19 cellular contexts compared by ENCODE assay signal in genomic region chrX:39922497-39922896, GRCh38.
DNase-seq lines count a peak whose midpoint lies in the region; ATAC-seq and TF ChIP-seq lines count a peak whose summit lies in the region.
"Had no signal": no experiment of that assay in that cellular context is flagged by ENCODE, and none has a peak within 500 bp of the region (broad histone marks: within the 10 kb centered on the region; RNA-seq: fewer than 3 reads in every experiment).

No MANE protein-coding gene starts in this region.

- H3K27ac ChIP-seq in C4-2B (peak overlapping the region; percentile 25), VCaP (peak overlapping the region; percentile 53), spleen (no peak overlapping the region)
- H3K27ac ChIP-seq: BLaER1 treated with 17β-estradiol and CSF1 and Interleukin-3, amounts not matched to agents 10 nM and 100 nM had no signal

- no peaks in the 10 kb centered on the region for H3K4me1 ChIP-seq in spleen
- H3K4me1 ChIP-seq: BLaER1 treated with 17β-estradiol and CSF1 and Interleukin-3, amounts not matched to agents 10 nM and 100 nM had no signal

- CTCF ChIA-PET in activated naive CD4-positive, alpha-beta T cell treated with anti-CD3 and anti-CD28 coated beads, Interleukin-2, amount 10 ng/mL, durations not matched to agents 7 days and 5 days (lab: Charles Lee): no interaction called here

- no peak overlapping the region for H3K4me3 Mint-ChIP-seq in activated naive CD4-positive, alpha-beta T cell treated with anti-CD3 and anti-CD28 coated beads, Interleukin-2, amount 50 U/mL, for 24 hours
- H3K4me3 Mint-ChIP-seq in activated naive CD4-positive, alpha-beta T cell treated with anti-CD3 and anti-CD28 coated beads, Interleukin-2, amount 10 ng/mL, durations not matched to agents 7 days and 5 days: no peak overlapping the region
- H3K4me3 Mint-ChIP-seq: B cell; CD4-positive, CD25-positive, alpha-beta regulatory T cell; CD8-positive, alpha-beta memory T cell; HFFc6 had no signal

- no peak for DNase-seq in activated naive CD4-positive, alpha-beta T cell treated with anti-CD3 and anti-CD28 coated beads, Interleukin-2, amount 10 ng/mL, durations not matched to agents 7 days and 5 days
- DNase-seq in spleen (no peak), GDM1 (lab: John Stamatoyannopoulos, UW) (no peak)
- DNase-seq: 8988T; CD4-positive, CD25-positive, alpha-beta regulatory T cell; CD8-positive, alpha-beta memory T cell; DMS79 treated with DMSO at 0.1 percent for 48 hours; GOT3; H7; HFFc6; IMR-90 had no signal

- no peaks in the 10 kb centered on the region for H3K36me3 ChIP-seq in spleen
- H3K36me3 ChIP-seq: BLaER1 treated with 17β-estradiol and CSF1 and Interleukin-3, amounts not matched to agents 10 nM and 100 nM had no signal

- no peaks in the 10 kb centered on the region for H3K9me3 ChIP-seq in spleen

- H3K9me3 Mint-ChIP-seq in activated naive CD4-positive, alpha-beta T cell treated with anti-CD3 and anti-CD28 coated beads, Interleukin-2, amount 50 U/mL, for 24 hours: no peaks in the 10 kb centered on the region
- H3K9me3 Mint-ChIP-seq in activated naive CD4-positive, alpha-beta T cell treated with anti-CD3 and anti-CD28 coated beads, Interleukin-2, amount 10 ng/mL, durations not matched to agents 7 days and 5 days: no peaks in the 10 kb centered on the region
- H3K9me3 Mint-ChIP-seq: CD4-positive, CD25-positive, alpha-beta regulatory T cell; CD8-positive, alpha-beta memory T cell; HFFc6 had no signal

- no peaks in the 10 kb centered on the region for H3K27me3 ChIP-seq in spleen (replicated peaks in 1 of 7)
- H3K27me3 ChIP-seq: BLaER1 treated with 17β-estradiol and CSF1 and Interleukin-3, amounts not matched to agents 10 nM and 100 nM had no signal

- WGBS in spleen, 5 donors: 61 to 83% (median 78%) methylated on average over 2 of the region's 2 CpGs

- intact Hi-C loops in spleen (cut with DNase I; ENCODE audit: low total_unique reads): no loop called here

- no peak overlapping the region for H3K4me3 ChIP-seq in spleen
- H3K4me3 ChIP-seq: BLaER1 treated with 17β-estradiol and CSF1 and Interleukin-3, amounts not matched to agents 10 nM and 100 nM; GM12878 had no signal

- peak overlapping the region; percentile 65 for H3K27ac Mint-ChIP-seq in activated naive CD4-positive, alpha-beta T cell treated with anti-CD3 and anti-CD28 coated beads, Interleukin-2, amount 50 U/mL, for 24 hours
- no peak overlapping the region for H3K27ac Mint-ChIP-seq in activated naive CD4-positive, alpha-beta T cell treated with anti-CD3 and anti-CD28 coated beads, Interleukin-2, amount 10 ng/mL, durations not matched to agents 7 days and 5 days
- H3K27ac Mint-ChIP-seq: B cell; CD4-positive, CD25-positive, alpha-beta regulatory T cell; HFFc6 had no signal

- no peak for TF ChIP-seq CTCF in C4-2B (conservative IDR thresholded peaks at IDR 0.05)
- TF ChIP-seq CTCF in VCaP (conservative IDR thresholded peaks at IDR 0.05): no peak
- TF ChIP-seq CTCF in spleen (IDR thresholded peaks at IDR 0.05 in 8 of 11, conservative IDR thresholded peaks at IDR 0.05 in 3 of 11): no peak

- no peak for TF ChIP-seq POLR2A in spleen (IDR thresholded peaks at IDR 0.05)

- ATAC-seq in HG03097 (IDR thresholded peaks at IDR 0.05; ENCODE audit: low FRiP score, unreplicated experiment): no peak
- ATAC-seq: GM12878, HCT116 had no signal

- H3K4me1 Mint-ChIP-seq in activated naive CD4-positive, alpha-beta T cell treated with anti-CD3 and anti-CD28 coated beads, Interleukin-2, amount 50 U/mL, for 24 hours: no peaks in the 10 kb centered on the region
- H3K4me1 Mint-ChIP-seq in activated naive CD4-positive, alpha-beta T cell treated with anti-CD3 and anti-CD28 coated beads, Interleukin-2, amount 10 ng/mL, durations not matched to agents 7 days and 5 days: no peaks in the 10 kb centered on the region
- H3K4me1 Mint-ChIP-seq: B cell; CD4-positive, CD25-positive, alpha-beta regulatory T cell; CD8-positive, alpha-beta memory T cell had no signal

- H3K27me3 Mint-ChIP-seq in activated naive CD4-positive, alpha-beta T cell treated with anti-CD3 and anti-CD28 coated beads, Interleukin-2, amount 50 U/mL, for 24 hours: no peaks in the 10 kb centered on the region
- no peaks in the 10 kb centered on the region for H3K27me3 Mint-ChIP-seq in activated naive CD4-positive, alpha-beta T cell treated with anti-CD3 and anti-CD28 coated beads, Interleukin-2, amount 10 ng/mL, durations not matched to agents 7 days and 5 days
- H3K27me3 Mint-ChIP-seq: CD4-positive, CD25-positive, alpha-beta regulatory T cell had no signal

- H3K36me3 Mint-ChIP-seq in activated naive CD4-positive, alpha-beta T cell treated with anti-CD3 and anti-CD28 coated beads, Interleukin-2, amount 50 U/mL, for 24 hours: no peaks in the 10 kb centered on the region
- no peaks in the 10 kb centered on the region for H3K36me3 Mint-ChIP-seq in activated naive CD4-positive, alpha-beta T cell treated with anti-CD3 and anti-CD28 coated beads, Interleukin-2, amount 10 ng/mL, durations not matched to agents 7 days and 5 days
- H3K36me3 Mint-ChIP-seq: CD4-positive, CD25-positive, alpha-beta regulatory T cell; CD8-positive, alpha-beta memory T cell had no signal

Comparison
In these comparisons a context has a peak if more than half of its experiments do, and no peak if none do; other contexts are left out.
1. H3K27ac ChIP-seq: peak in C4-2B (single experiment) and VCaP (single experiment); none in spleen (0 of 8).